Comparison of ENCODE assay signal across 28 cellular contexts in genomic region chr18:45678850-45679249, GRCh38. TPM values are rescaled to one million over a fixed set of nuclear protein-coding genes. Genes with fewer than 3 reads are reported as not detected.
"Had no signal": no experiment of that assay in that cellular context is flagged by ENCODE, and none has a peak within 500 bp of the region (broad histone marks: within the 10 kb centered on the region; RNA-seq: fewer than 3 reads in every experiment).

No MANE protein-coding gene starts in this region.

- H3K9me3 ChIP-seq: breast epithelium had no signal

- FAIRE-seq: K562, RCC 7860 had no signal

- H3K27me3 Mint-ChIP-seq: activated B cell treated with CpG ODN at 0.5 μM for 24 hours; activated naive CD8-positive, alpha-beta T cell treated with anti-CD3 and anti-CD28 coated beads, Interleukin-2, amount 10 ng/mL, durations not matched to agents 7 days and 5 days had no signal

- DNase-seq: activated B cell treated with CpG ODN at 0.5 μM for 24 hours; activated CD4-positive, alpha-beta T cell treated with anti-CD3 and anti-CD28 coated beads for 1 hour; activated CD4-positive, alpha-beta T cell treated with anti-CD3 and anti-CD28 coated beads, Interleukin-2, amount 10 ng/mL, durations not matched to agents 24 days and 14 days; activated CD4-positive, alpha-beta T cell treated with anti-CD3 and anti-CD28 coated beads, Interleukin-2, amount 50 U/mL, for 48 hours; activated gamma-delta T cell treated with Interleukin-2 at 50 U/mL for 16 hours; activated naive CD4-positive, alpha-beta T cell treated with anti-CD3 and anti-CD28 coated beads, Interleukin-2, amount 10 ng/mL, durations not matched to agents 7 days and 5 days; activated naive CD8-positive, alpha-beta T cell treated with anti-CD3 and anti-CD28 coated beads, Interleukin-2, amount 10 ng/mL, durations not matched to agents 7 days and 5 days; activated T-cell treated with anti-CD3 and anti-CD28 coated beads for 4 hours; activated T-cell treated with anti-CD3 and anti-CD28 coated beads, Interleukin-2, amount 50 U/mL, for 48 hours; aorta; caudate nucleus; Karpas-422; NCI-H1092; NCI-H1417; NCI-H2029; NCI-H2107; NCI-H2171 treated with DMSO at 0.1 percent for 48 hours; NCI-H226; NCI-H526; PC-3; SHP77 treated with DMSO at 0.1 percent for 48 hours; T-cell had no signal

- H3K4me1 Mint-ChIP-seq: activated B cell treated with CpG ODN at 0.5 μM for 24 hours; activated naive CD4-positive, alpha-beta T cell treated with anti-CD3 and anti-CD28 coated beads, Interleukin-2, amount 10 ng/mL, durations not matched to agents 7 days and 5 days had no signal

- H3K36me3 Mint-ChIP-seq: activated naive CD4-positive, alpha-beta T cell treated with anti-CD3 and anti-CD28 coated beads, Interleukin-2, amount 10 ng/mL, durations not matched to agents 7 days and 5 days; activated naive CD8-positive, alpha-beta T cell treated with anti-CD3 and anti-CD28 coated beads, Interleukin-2, amount 10 ng/mL, durations not matched to agents 7 days and 5 days; T-cell had no signal

- H3K27ac ChIP-seq: breast epithelium had no signal

- ATAC-seq: K562, PC-3, T-cell had no signal

- H3K4me3 Mint-ChIP-seq: activated B cell treated with CpG ODN at 0.5 μM for 24 hours; activated CD4-positive, alpha-beta T cell treated with anti-CD3 and anti-CD28 coated beads, Interleukin-2, amount 10 ng/mL, durations not matched to agents 24 days and 14 days; activated naive CD4-positive, alpha-beta T cell treated with anti-CD3 and anti-CD28 coated beads, Interleukin-2, amount 10 ng/mL, durations not matched to agents 7 days and 5 days; activated naive CD8-positive, alpha-beta T cell treated with anti-CD3 and anti-CD28 coated beads, Interleukin-2, amount 10 ng/mL, durations not matched to agents 7 days and 5 days; T-cell had no signal

- H3K27ac Mint-ChIP-seq: activated B cell treated with CpG ODN at 0.5 μM for 24 hours; activated CD4-positive, alpha-beta T cell treated with anti-CD3 and anti-CD28 coated beads, Interleukin-2, amount 10 ng/mL, durations not matched to agents 24 days and 14 days; activated naive CD4-positive, alpha-beta T cell treated with anti-CD3 and anti-CD28 coated beads, Interleukin-2, amount 10 ng/mL, durations not matched to agents 7 days and 5 days; activated naive CD8-positive, alpha-beta T cell treated with anti-CD3 and anti-CD28 coated beads, Interleukin-2, amount 10 ng/mL, durations not matched to agents 7 days and 5 days; activated T-helper 2 cell treated with anti-CD3 and anti-CD28 coated beads, Interferon-gamma antibody, Interleukin-2, Interleukin-4, amounts not matched to agents 10 μg/mL and 5 μg/mL and 100 μg/mL, durations not matched to agents 14 hours and 24 hours and 36 hours; T-cell had no signal

- H3K36me3 ChIP-seq: breast epithelium had no signal

- H3K4me1 ChIP-seq: breast epithelium had no signal

- H3K4me3 ChIP-seq: breast epithelium, K562 had no signal

- H3K27me3 ChIP-seq: breast epithelium had no signal

RNA-seq across cellular contexts. Expression of gene SLC14A1, which starts 45.1 kb away (rescaled TPM):
- total RNA-seq: NCI-H460, SK-MEL-5 had no signal
